ENCODE assay signal across 8 cellular contexts in the genomic region with DNA sequence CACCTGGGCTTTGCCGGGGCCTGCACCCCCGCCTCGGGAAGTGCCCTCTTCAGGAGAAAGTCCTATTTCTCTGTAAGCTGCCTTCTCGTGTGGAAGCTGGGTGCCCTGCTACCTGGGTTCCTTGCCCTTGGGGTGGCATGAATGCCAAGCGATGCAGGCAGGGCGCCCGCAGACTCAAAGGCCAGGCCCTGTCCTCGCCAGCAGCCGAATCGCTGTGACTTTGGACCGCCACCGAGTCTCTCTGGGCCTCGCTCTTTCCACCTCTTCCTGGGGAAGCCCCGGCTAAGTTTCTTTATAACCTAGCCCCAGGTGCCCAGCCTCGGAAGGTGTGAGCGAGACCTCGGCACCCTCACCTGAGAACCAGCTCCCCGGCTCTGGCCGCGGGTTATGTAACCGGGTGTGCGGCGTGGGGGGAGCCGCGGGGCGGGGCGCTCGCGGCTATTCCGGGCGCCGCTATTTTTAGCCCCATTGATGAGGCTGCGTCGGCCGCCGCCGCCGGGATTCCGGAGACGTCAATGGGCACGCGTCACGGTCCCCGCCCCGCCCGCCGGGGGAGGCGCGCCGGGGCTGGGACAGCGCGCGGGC. TPM values are rescaled to one million over a fixed set of nuclear protein-coding genes. Genes with fewer than 3 reads are reported as not detected.
DNase-seq lines count a peak whose midpoint lies in the region; ATAC-seq and TF ChIP-seq lines count a peak whose summit lies in the region.

No MANE protein-coding gene starts in this region.

- in situ Hi-C loops in G401 (cut with HindIII; ENCODE audit: low sequenced_read_pairs), result no loop called here

- H3K27me3 Mint-ChIP-seq in activated CD4-positive, alpha-beta memory T cell treated with anti-CD3 and anti-CD28 coated beads for 36 hours, result no peaks in the 10 kb centered on the region

- TF ChIP-seq POLR2A in lower leg skin (IDR thresholded peaks at IDR 0.05), result no peak

- peaks cover 57% of the 10 kb centered on the region for H3K4me1 Mint-ChIP-seq in activated CD4-positive, alpha-beta memory T cell treated with anti-CD3 and anti-CD28 coated beads for 36 hours (ENCODE audit: low read depth)

- 9 to 12% methylated on average over 30 to 42 of the region's 53 CpGs for WGBS in lower leg skin, 2 donors

- intact Hi-C loops in activated CD4-positive, alpha-beta memory T cell treated with anti-CD3 and anti-CD28 coated beads for 36 hours (cut with micrococcal nuclease), result loop anchor here (1.0 kb wide), 2 partner anchors 11 to 15 kb away; partner anchors contain the start of gene NR4A1
- intact Hi-C loops in lower leg skin (cut with DNase I; ENCODE audit: low total_unique reads), result no loop called here

- no peaks in the 10 kb centered on the region for H3K9me3 Mint-ChIP-seq in activated CD4-positive, alpha-beta memory T cell treated with anti-CD3 and anti-CD28 coated beads for 36 hours

- ATAC-seq in HG02571 (IDR thresholded peaks at IDR 0.05; ENCODE audit: unreplicated experiment) (peak; percentile 39), HG03457 (IDR thresholded peaks at IDR 0.05; ENCODE audit: unreplicated experiment) (no peak)

- no peak overlapping the region for H3K4me3 ChIP-seq in lower leg skin (ENCODE audit: low read depth, poor library complexity, severe bottlenecking)

- H3K36me3 Mint-ChIP-seq in activated CD4-positive, alpha-beta memory T cell treated with anti-CD3 and anti-CD28 coated beads for 36 hours, result no peaks in the 10 kb centered on the region

- peak overlapping the region; percentile 56 for H3K4me3 Mint-ChIP-seq in activated CD4-positive, alpha-beta memory T cell treated with anti-CD3 and anti-CD28 coated beads for 36 hours

- CTCF ChIA-PET in activated CD4-positive, alpha-beta memory T cell treated with anti-CD3 and anti-CD28 coated beads for 36 hours (lab: Charles Lee), result interaction anchor here (0.7 to 15.8 kb wide), 4 partner anchors 10 to 46 kb away, joined by 3 to 261 read pairs (median 8); partner anchors contain the start of genes ATG101 and NR4A1

- POLR2A ChIA-PET in activated CD4-positive, alpha-beta memory T cell treated with anti-CD3 and anti-CD28 coated beads for 36 hours (lab: Charles Lee), result interaction anchor here (0.6 to 3.9 kb wide), 4 partner anchors 11 to 41 kb away, joined by 3 to 26 read pairs (median 4); partner anchors contain the start of genes ATG101 and NR4A1

- no peak overlapping the region for H3K27ac Mint-ChIP-seq in activated CD4-positive, alpha-beta memory T cell treated with anti-CD3 and anti-CD28 coated beads for 36 hours

- peak; percentile 88 for DNase-seq in G401 (ENCODE audit: low spot score)
- peak; percentile 61 for DNase-seq in NCI-H2196 treated with DMSO at 0.1 percent for 48 hours (lab: John Stamatoyannopoulos, UW; ENCODE audit: unreplicated experiment)
- DNase-seq in activated CD4-positive, alpha-beta memory T cell treated with anti-CD3 and anti-CD28 coated beads for 36 hours, result peak; percentile 85
- DNase-seq in dermis blood vessel endothelial cell, result peak; percentile 83
- DNase-seq in lower leg skin (ENCODE audit: low spot score in 2 of 2), result peak; percentile 83 to 98
- DNase-seq in stimulated activated CD4-positive, alpha-beta T cell treated with anti-CD3 and anti-CD28 coated beads, Interleukin-4, amount 100 ng/mL, for 48 hours (ENCODE audit: low read depth in 2 of 2), result peak; percentile 57

- no peak for TF ChIP-seq CTCF in lower leg skin (IDR thresholded peaks at IDR 0.05)

RNA-seq across cellular contexts. Expression of gene NR4A1, which starts 14.6 kb away (rescaled TPM):
- total RNA-seq in G401 (2014; rRNA removed; shearing (Covaris generic)), result 9.8 and 16.5 TPM in 2 replicates
- 10 to 100 TPM; 64.2 to 68.2 TPM for total RNA-seq in activated CD4-positive, alpha-beta memory T cell treated with anti-CD3 and anti-CD28 coated beads for 36 hours
- total RNA-seq in dermis blood vessel endothelial cell (0.70 and 3.1 TPM in 2 replicates), lower leg skin (100 to 1,000 TPM in 2 of 4 donors, 10 to 100 TPM in 2; 28.7 to 121 (median 105) TPM)

RNA-seq across cellular contexts. Expression of gene TAMALIN, which starts 29.9 kb away (rescaled TPM):
- total RNA-seq in G401 (2014; rRNA removed; shearing (Covaris generic)), result 33.3 and 78.2 TPM in 2 replicates
- total RNA-seq in activated CD4-positive, alpha-beta memory T cell treated with anti-CD3 and anti-CD28 coated beads for 36 hours, result 10 to 100 TPM; 15.1 to 18.7 TPM
- total RNA-seq in dermis blood vessel endothelial cell, result 35.0 and 49.2 TPM in 2 replicates
- total RNA-seq in lower leg skin, result 10 to 100 TPM; 14.6 to 34.2 (median 25.9) TPM

RNA-seq across cellular contexts. Expression of gene ATG101, which starts 33.1 kb away (rescaled TPM):
- 54.7 and 72.2 TPM in 2 replicates for total RNA-seq in G401 (2014; rRNA removed; shearing (Covaris generic))
- total RNA-seq in activated CD4-positive, alpha-beta memory T cell treated with anti-CD3 and anti-CD28 coated beads for 36 hours, result 10 to 100 TPM; 35.7 to 38.0 TPM
- total RNA-seq in dermis blood vessel endothelial cell, result 55.1 and 79.6 TPM in 2 replicates
- 10 to 100 TPM; 42.6 to 71.6 (median 55.2) TPM for total RNA-seq in lower leg skin

RNA-seq across cellular contexts. Expression of gene SMIM41, which starts 42.8 kb away (rescaled TPM):
- not detected in 2 replicates for total RNA-seq in G401 (2014; rRNA removed; shearing (Covaris generic))
- total RNA-seq in activated CD4-positive, alpha-beta memory T cell treated with anti-CD3 and anti-CD28 coated beads for 36 hours, result not detected
- total RNA-seq in dermis blood vessel endothelial cell, result not detected in 2 replicates
- under 1 TPM in 1 of 4 donors, not detected in 3; 0.71 TPM for total RNA-seq in lower leg skin
